2 cellular contexts compared by ENCODE assay signal in the genomic region with DNA sequence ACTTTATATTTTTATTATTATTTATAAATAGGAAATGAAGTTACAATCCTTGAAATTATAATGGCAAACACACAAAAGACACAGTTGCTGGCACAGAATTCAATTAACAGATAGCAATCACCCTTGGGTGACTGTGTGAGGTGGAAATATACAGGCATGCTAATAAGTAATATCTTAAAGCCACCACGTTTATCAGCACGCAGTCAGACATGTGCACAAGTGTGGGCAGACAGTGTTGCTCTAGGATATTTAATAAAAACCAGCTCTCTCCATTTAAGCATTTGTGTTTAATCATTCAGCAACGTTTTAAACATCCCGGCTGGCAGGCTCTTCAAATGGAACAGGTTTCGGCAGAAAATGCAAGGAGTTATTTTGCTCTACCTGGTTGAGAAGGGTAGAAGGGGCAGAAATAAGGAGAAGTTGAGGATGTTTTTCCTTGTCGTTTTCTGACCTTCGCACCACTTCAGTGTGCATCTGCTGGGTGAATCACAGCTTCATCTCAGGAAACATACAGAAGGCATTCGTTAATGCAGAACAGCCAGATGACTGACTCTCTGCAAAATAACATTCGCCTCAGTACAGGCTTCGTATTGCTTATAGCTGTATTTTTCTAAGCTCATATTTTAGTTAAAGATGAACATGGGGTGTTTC.
TF ChIP-seq lines count a peak whose summit lies in the region.

No MANE protein-coding gene starts in this region.

TF ChIP-seq in SK-N-SH treated with all-trans-retinoic acid at 6 μM for 48 hours, 23 proteins besides CTCF, POLR2A, EP300 and RAD21 (continued from another document):
- TF ChIP-seq, protein P1, sequence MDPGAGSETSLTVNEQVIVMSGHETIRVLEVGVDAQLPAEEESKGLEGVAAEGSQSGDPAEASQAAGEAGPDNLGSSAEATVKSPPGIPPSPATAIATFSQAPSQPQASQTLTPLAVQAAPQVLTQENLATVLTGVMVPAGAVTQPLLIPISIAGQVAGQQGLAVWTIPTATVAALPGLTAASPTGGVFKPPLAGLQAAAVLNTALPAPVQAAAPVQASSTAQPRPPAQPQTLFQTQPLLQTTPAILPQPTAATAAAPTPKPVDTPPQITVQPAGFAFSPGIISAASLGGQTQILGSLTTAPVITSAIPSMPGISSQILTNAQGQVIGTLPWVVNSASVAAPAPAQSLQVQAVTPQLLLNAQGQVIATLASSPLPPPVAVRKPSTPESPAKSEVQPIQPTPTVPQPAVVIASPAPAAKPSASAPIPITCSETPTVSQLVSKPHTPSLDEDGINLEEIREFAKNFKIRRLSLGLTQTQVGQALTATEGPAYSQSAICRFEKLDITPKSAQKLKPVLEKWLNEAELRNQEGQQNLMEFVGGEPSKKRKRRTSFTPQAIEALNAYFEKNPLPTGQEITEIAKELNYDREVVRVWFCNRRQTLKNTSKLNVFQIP (CRISPR knock-in tag; IDR thresholded peaks at IDR 0.05; ENCODE audit: borderline replicate concordance, low read depth) = no peak
- TF ChIP-seq ZC3H10 (CRISPR knock-in tag; IDR thresholded peaks at IDR 0.05) (no peak), ESRRG (CRISPR knock-in tag; IDR thresholded peaks at IDR 0.05) (no peak), TOX (CRISPR knock-in tag; IDR thresholded peaks at IDR 0.05; ENCODE audit: borderline replicate concordance) (no peak), BACH2 (CRISPR knock-in tag; IDR thresholded peaks at IDR 0.05; ENCODE audit: borderline replicate concordance) (no peak), CSDC2 (CRISPR knock-in tag; IDR thresholded peaks at IDR 0.05) (no peak)
- TF ChIP-seq, protein P2, sequence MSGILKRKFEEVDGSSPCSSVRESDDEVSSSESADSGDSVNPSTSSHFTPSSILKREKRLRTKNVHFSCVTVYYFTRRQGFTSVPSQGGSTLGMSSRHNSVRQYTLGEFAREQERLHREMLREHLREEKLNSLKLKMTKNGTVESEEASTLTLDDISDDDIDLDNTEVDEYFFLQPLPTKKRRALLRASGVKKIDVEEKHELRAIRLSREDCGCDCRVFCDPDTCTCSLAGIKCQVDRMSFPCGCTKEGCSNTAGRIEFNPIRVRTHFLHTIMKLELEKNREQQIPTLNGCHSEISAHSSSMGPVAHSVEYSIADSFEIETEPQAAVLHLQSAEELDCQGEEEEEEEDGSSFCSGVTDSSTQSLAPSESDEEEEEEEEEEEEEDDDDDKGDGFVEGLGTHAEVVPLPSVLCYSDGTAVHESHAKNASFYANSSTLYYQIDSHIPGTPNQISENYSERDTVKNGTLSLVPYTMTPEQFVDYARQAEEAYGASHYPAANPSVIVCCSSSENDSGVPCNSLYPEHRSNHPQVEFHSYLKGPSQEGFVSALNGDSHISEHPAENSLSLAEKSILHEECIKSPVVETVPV (CRISPR knock-in tag; IDR thresholded peaks at IDR 0.05) = no peak

TF ChIP-seq in H1, 55 proteins besides CTCF, POLR2A, EP300 and RAD21 (continued from another document):
- TF ChIP-seq CBX8 (IDR thresholded peaks at IDR 0.05; ENCODE audit: borderline replicate concordance, low read depth, low read length) (no peak), SIX5 (IDR thresholded peaks at IDR 0.05; ENCODE audit: low read depth, low read length) (no peak), RBBP5 (IDR thresholded peaks at IDR 0.05; ENCODE audit: borderline replicate concordance, low read depth, low read length) (no peak), ZNF274 (IDR thresholded peaks at IDR 0.05; ENCODE audit: borderline replicate concordance, extremely low read depth, low read length) (no peak), ASH2L (IDR thresholded peaks at IDR 0.05; ENCODE audit: low read length) (no peak)
- TF ChIP-seq, protein P3, sequence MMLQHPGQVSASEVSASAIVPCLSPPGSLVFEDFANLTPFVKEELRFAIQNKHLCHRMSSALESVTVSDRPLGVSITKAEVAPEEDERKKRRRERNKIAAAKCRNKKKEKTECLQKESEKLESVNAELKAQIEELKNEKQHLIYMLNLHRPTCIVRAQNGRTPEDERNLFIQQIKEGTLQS (IDR thresholded peaks at IDR 0.05; ENCODE audit: insufficient read depth, low read depth, low read length) = no peak
- TF ChIP-seq, protein P4, sequence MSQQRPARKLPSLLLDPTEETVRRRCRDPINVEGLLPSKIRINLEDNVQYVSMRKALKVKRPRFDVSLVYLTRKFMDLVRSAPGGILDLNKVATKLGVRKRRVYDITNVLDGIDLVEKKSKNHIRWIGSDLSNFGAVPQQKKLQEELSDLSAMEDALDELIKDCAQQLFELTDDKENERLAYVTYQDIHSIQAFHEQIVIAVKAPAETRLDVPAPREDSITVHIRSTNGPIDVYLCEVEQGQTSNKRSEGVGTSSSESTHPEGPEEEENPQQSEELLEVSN (IDR thresholded peaks at IDR 0.05) = no peak
